ENCODE assay signal across 15 cellular contexts in genomic region chr9:14344846-14345585, GRCh38. TPM values are rescaled to one million over a fixed set of nuclear protein-coding genes. Genes with fewer than 3 reads are reported as not detected.
DNase-seq lines count a peak whose midpoint lies in the region; ATAC-seq lines count a peak whose summit lies in the region.
"Had no signal": no experiment of that assay in that cellular context is flagged by ENCODE, and none has a peak within 500 bp of the region (broad histone marks: within the 10 kb centered on the region; RNA-seq: fewer than 3 reads in every experiment).

No MANE protein-coding gene starts in this region.

- no peaks in the 10 kb centered on the region for H3K36me3 Mint-ChIP-seq in activated naive CD8-positive, alpha-beta T cell treated with anti-CD3 and anti-CD28 coated beads, Interleukin-2, amount 50 U/mL, for 24 hours (ENCODE audit: low read depth)

- peaks cover 4% of the 10 kb centered on the region for H3K27me3 Mint-ChIP-seq in activated naive CD8-positive, alpha-beta T cell treated with anti-CD3 and anti-CD28 coated beads, Interleukin-2, amount 50 U/mL, for 24 hours

- peak overlapping the region; percentile 41 for H3K4me2 ChIP-seq in mesendoderm (ENCODE audit: low read length)
- H3K4me2 ChIP-seq: PC-9 had no signal

- H3K56ac ChIP-seq in mesendoderm (ENCODE audit: low read length) = peak overlapping the region; percentile 93

- H3K27ac ChIP-seq in cingulate gyrus (ENCODE audit: low read depth, low read length) = peak overlapping the region; percentile 90
- no peak overlapping the region for H3K27ac ChIP-seq in mesendoderm (ENCODE audit: low read depth, low read length)
- H3K27ac ChIP-seq in temporal lobe (ENCODE audit: low read depth, low read length) = peak overlapping the region; percentile 87
- H3K27ac ChIP-seq: PC-9 had no signal

- H3K27ac Mint-ChIP-seq in activated naive CD8-positive, alpha-beta T cell treated with anti-CD3 and anti-CD28 coated beads, Interleukin-2, amount 50 U/mL, for 24 hours = no peak overlapping the region
- H3K27ac Mint-ChIP-seq: activated CD8-positive, alpha-beta T cell treated with anti-CD3 and anti-CD28 coated beads for 36 hours; activated naive CD4-positive, alpha-beta T cell treated with anti-CD3 and anti-CD28 coated beads, Interleukin-2, amount 50 U/mL, for 72 hours; HFFc6 had no signal

- no peak overlapping the region for H3K18ac ChIP-seq in mesendoderm (ENCODE audit: low read length)

- peak overlapping the region; percentile 77 for H3K9ac ChIP-seq in mesendoderm (ENCODE audit: low read length)

- H2AK5ac ChIP-seq in mesendoderm (ENCODE audit: low read length) = no peak overlapping the region

- no peak overlapping the region for H3K4me3 Mint-ChIP-seq in activated naive CD8-positive, alpha-beta T cell treated with anti-CD3 and anti-CD28 coated beads, Interleukin-2, amount 50 U/mL, for 24 hours
- H3K4me3 Mint-ChIP-seq: activated CD8-positive, alpha-beta T cell treated with anti-CD3 and anti-CD28 coated beads for 36 hours; HFFc6; IgD-negative memory B cell had no signal

- H3K4me1 ChIP-seq in mesendoderm (ENCODE audit: control insufficient read depth, low read depth, low read length) = peaks cover 1% of the 10 kb centered on the region

- no peak overlapping the region for H3K4me3 ChIP-seq in mesendoderm (ENCODE audit: low read length)
- H3K4me3 ChIP-seq: PC-9 had no signal

- peaks cover 14% of the 10 kb centered on the region for H3K27me3 ChIP-seq in mesendoderm (ENCODE audit: insufficient read depth, low read length, poor library complexity)

- H3K9me3 Mint-ChIP-seq in activated naive CD8-positive, alpha-beta T cell treated with anti-CD3 and anti-CD28 coated beads, Interleukin-2, amount 50 U/mL, for 24 hours = no peaks in the 10 kb centered on the region
- H3K9me3 Mint-ChIP-seq: activated CD8-positive, alpha-beta T cell treated with anti-CD3 and anti-CD28 coated beads for 36 hours; activated naive CD4-positive, alpha-beta T cell treated with anti-CD3 and anti-CD28 coated beads, Interleukin-2, amount 50 U/mL, for 72 hours; HFFc6 had no signal

- no peak overlapping the region for H4K8ac ChIP-seq in mesendoderm (ENCODE audit: low read depth, low read length)

- peak overlapping the region; percentile 45 for H3K23ac ChIP-seq in mesendoderm (ENCODE audit: low read length)

- no peak overlapping the region for H2BK5ac ChIP-seq in mesendoderm (ENCODE audit: low read length)

- no peak overlapping the region for H2BK120ac ChIP-seq in mesendoderm (ENCODE audit: low read depth, low read length)

- H4K5ac ChIP-seq in mesendoderm (ENCODE audit: low read length) = no peak overlapping the region

- DNase-seq in NCI-H146 (lab: John Stamatoyannopoulos, UW) (peak; percentile 30), NCI-H146 treated with DMSO at 0.1 percent for 48 hours (lab: John Stamatoyannopoulos, UW; ENCODE audit: unreplicated experiment) (no peak), mesendoderm (peak; percentile 49), cortex of kidney (lab: John Stamatoyannopoulos, UW) (no peak)
- DNase-seq in activated naive CD8-positive, alpha-beta T cell treated with anti-CD3 and anti-CD28 coated beads, Interleukin-2, amount 50 U/mL, for 24 hours = no peak
- DNase-seq: activated CD8-positive, alpha-beta T cell treated with anti-CD3 and anti-CD28 coated beads for 36 hours; HFFc6; NCI-H2107; PC-9 had no signal

- no peaks in the 10 kb centered on the region for H3K36me3 ChIP-seq in mesendoderm (ENCODE audit: control insufficient read depth, insufficient read depth, low read length)

- WGBS in mesendoderm (ENCODE audit: extremely low coverage, insufficient coverage, low lambda C conversion rate) = no CpG with 5 or more reads among the region's 14 CpGs

- H3K4ac ChIP-seq in mesendoderm (ENCODE audit: low read depth, low read length) = no peak overlapping the region

- no peaks in the 10 kb centered on the region for H3K79me2 ChIP-seq in mesendoderm (ENCODE audit: control insufficient read depth, insufficient read depth, low read length)

- no peaks in the 10 kb centered on the region for H3K79me1 ChIP-seq in mesendoderm (ENCODE audit: low read length)

- no peak for ATAC-seq in activated naive CD8-positive, alpha-beta T cell treated with anti-CD3 and anti-CD28 coated beads, Interleukin-2, amount 50 U/mL, for 24 hours
- no peak for ATAC-seq in HG03378 (IDR thresholded peaks at IDR 0.05; ENCODE audit: unreplicated experiment)
- ATAC-seq: activated CD8-positive, alpha-beta T cell treated with anti-CD3 and anti-CD28 coated beads for 36 hours; activated naive CD4-positive, alpha-beta T cell treated with anti-CD3 and anti-CD28 coated beads, Interleukin-2, amount 50 U/mL, for 72 hours had no signal

- peaks cover 9% of the 10 kb centered on the region for H3K4me1 Mint-ChIP-seq in activated naive CD8-positive, alpha-beta T cell treated with anti-CD3 and anti-CD28 coated beads, Interleukin-2, amount 50 U/mL, for 24 hours

- H2BK15ac ChIP-seq in mesendoderm (replicated peaks; ENCODE audit: low read depth) = no peak overlapping the region

RNA-seq across cellular contexts. Expression of gene NFIB, which starts 31.1 kb away (rescaled TPM):
- polyA plus RNA-seq in mesendoderm (2013, experiment 1 of 2) = 1.8 TPM
- polyA plus RNA-seq in mesendoderm (2013, experiment 2 of 2) = 1.5 TPM
- total RNA-seq in temporal lobe = 139 TPM
- total RNA-seq: activated CD8-positive, alpha-beta T cell treated with anti-CD3 and anti-CD28 coated beads for 36 hours; activated naive CD4-positive, alpha-beta T cell treated with anti-CD3 and anti-CD28 coated beads, Interleukin-2, amount 50 U/mL, for 72 hours; T-helper 1 cell treated with Interleukin-12 subunit alpha and Interleukin-12 subunit beta and Interleukin-4 antibody, amounts not matched to agents 30 ng/mL and 1 ng/mL, for 36 hours had no signal
- polyA plus RNA-seq: IgD-negative memory B cell had no signal

Comparison
In these comparisons a context has a peak if more than half of its experiments do, and no peak if none do; other contexts are left out.
1. DNase-seq: peak in NCI-H146 (single experiment) and mesendoderm (single experiment); none in NCI-H146 treated with DMSO at 0.1 percent for 48 hours (single experiment), activated naive CD8-positive, alpha-beta T cell treated with anti-CD3 and anti-CD28 coated beads, Interleukin-2, amount 50 U/mL, for 24 hours (single experiment) and cortex of kidney (single experiment).